In genomic region chr5:1488882-1489680, GRCh38 we compare ENCODE assay signal across 8 cellular contexts. TPM values are rescaled to one million over a fixed set of nuclear protein-coding genes. Genes with fewer than 3 reads are reported as not detected.
DNase-seq lines count a peak whose midpoint lies in the region; ATAC-seq, FAIRE-seq and TF ChIP-seq lines count a peak whose summit lies in the region.

No MANE protein-coding gene starts in this region.

- peak in 1 of 3 donors; percentile 70 for DNase-seq in CD4-positive, CD25-positive, alpha-beta regulatory T cell
- no peak for DNase-seq in GM19239 (ENCODE audit: insufficient read length, low spot score)
- DNase-seq in activated CD8-positive, alpha-beta memory T cell treated with anti-CD3 and anti-CD28 coated beads, Interleukin-2, amount 50 U/mL, for 48 hours: peak; percentile 78
- no peak for DNase-seq in posterior cingulate gyrus
- no peak for DNase-seq in effector CD4-positive, alpha-beta T cell
- no peak for DNase-seq in kidney

- FAIRE-seq in GM19239 (lab: Jason Lieb, UNC) (peak; percentile 89), kidney (lab: Jason Lieb, UNC) (no peak)

- H3K9me3 ChIP-seq in CD4-positive, CD25-positive, alpha-beta regulatory T cell (ENCODE audit: control insufficient read depth in 2 of 2, low read length in 2 of 2): no peaks in the 10 kb centered on the region
- H3K9me3 ChIP-seq in neutrophil: no peaks in the 10 kb centered on the region
- H3K9me3 ChIP-seq in kidney (ENCODE audit: control insufficient read depth in 1 of 2, low read length in 2 of 2): no peaks in the 10 kb centered on the region

- H3K27ac Mint-ChIP-seq in CD4-positive, CD25-positive, alpha-beta regulatory T cell: peak overlapping the region in 2 of 3 donors; percentile 70 to 92

- no peak overlapping the region for H3K27ac ChIP-seq in CD4-positive, CD25-positive, alpha-beta regulatory T cell (ENCODE audit: insufficient read depth, low read length, poor library complexity, severe bottlenecking)
- H3K27ac ChIP-seq in neutrophil (peak overlapping the region; percentile 99), kidney (ENCODE audit: low read depth in 2 of 2, low read length in 2 of 2) (no peak overlapping the region)

- peaks cover 36% of the 10 kb centered on the region for H3K36me3 ChIP-seq in CD4-positive, CD25-positive, alpha-beta regulatory T cell (ENCODE audit: control insufficient read depth, insufficient read depth, low read length)
- H3K36me3 ChIP-seq in neutrophil (peaks cover 87% of the 10 kb centered on the region), kidney (ENCODE audit: control insufficient read depth in 1 of 2, insufficient read depth in 2 of 2, low read length in 2 of 2) (peaks cover 2 to 5% of the 10 kb centered on the region in 2 donors)

- TF ChIP-seq CTCF in neutrophil (IDR thresholded peaks at IDR 0.05): no peak
- TF ChIP-seq CTCF in kidney (IDR thresholded peaks at IDR 0.05; ENCODE audit: borderline replicate concordance, extremely low read depth, insufficient read depth): no peak

- intact Hi-C loops in posterior cingulate gyrus (cut with DNase I): no loop called here
- intact Hi-C loops in kidney (cut with DNase I): no loop called here

- H3K4me1 ChIP-seq in CD4-positive, CD25-positive, alpha-beta regulatory T cell (ENCODE audit: control insufficient read depth, insufficient read depth, low read length, poor library complexity, severe bottlenecking): peaks cover 8% of the 10 kb centered on the region
- H3K4me1 ChIP-seq in neutrophil (ENCODE audit: control insufficient read depth in 1 of 2, insufficient read depth in 1 of 2, low read depth in 1 of 2, low read length in 1 of 2) (peaks cover 26 to 32% of the 10 kb centered on the region in 2 experiments), kidney (ENCODE audit: control insufficient read depth in 1 of 2, insufficient read depth in 1 of 2, low read depth in 1 of 2, low read length in 2 of 2) (no peaks in the 10 kb centered on the region)

- peak overlapping the region in 1 of 4 donors; percentile 12 for H3K4me3 Mint-ChIP-seq in CD4-positive, CD25-positive, alpha-beta regulatory T cell

- peaks cover 6 to 18% (median 12%) of the 10 kb centered on the region in 4 donors for H3K4me1 Mint-ChIP-seq in CD4-positive, CD25-positive, alpha-beta regulatory T cell

- ATAC-seq in CD4-positive, CD25-positive, alpha-beta regulatory T cell (ENCODE audit: low read depth in 2 of 2): peak; percentile 26 to 57
- peak; percentile 50 for ATAC-seq in HG03196 (IDR thresholded peaks at IDR 0.05; ENCODE audit: unreplicated experiment)

- no peaks in the 10 kb centered on the region for H3K27me3 Mint-ChIP-seq in CD4-positive, CD25-positive, alpha-beta regulatory T cell

- peaks cover 26% of the 10 kb centered on the region for H3K36me3 Mint-ChIP-seq in CD4-positive, CD25-positive, alpha-beta regulatory T cell

- H3K4me3 ChIP-seq in CD4-positive, CD25-positive, alpha-beta regulatory T cell (ENCODE audit: low read depth, low read length): no peak overlapping the region
- H3K4me3 ChIP-seq in neutrophil (ENCODE audit: low read depth in 1 of 2, low read length in 1 of 2) (no peak overlapping the region), kidney (ENCODE audit: low read length in 2 of 2) (no peak overlapping the region)

- H3K9ac ChIP-seq in kidney (ENCODE audit: low read length in 2 of 2): no peak overlapping the region

- no peaks in the 10 kb centered on the region for H3K9me3 Mint-ChIP-seq in CD4-positive, CD25-positive, alpha-beta regulatory T cell

- no peaks in the 10 kb centered on the region for H3K27me3 ChIP-seq in CD4-positive, CD25-positive, alpha-beta regulatory T cell (ENCODE audit: control insufficient read depth, insufficient read depth, low read length)
- H3K27me3 ChIP-seq in neutrophil: no peaks in the 10 kb centered on the region

RNA-seq across cellular contexts. Expression of gene LPCAT1, which starts 34.7 kb away (rescaled TPM):
- total RNA-seq in CD4-positive, CD25-positive, alpha-beta regulatory T cell: 34.7 TPM
- 10 to 100 TPM; 21.4 to 29.6 (median 24.2) TPM for polyA plus RNA-seq in CD4-positive, CD25-positive, alpha-beta regulatory T cell
- 46.5 TPM for total RNA-seq in kidney
- 22.2 TPM for polyA plus RNA-seq in kidney (ENCODE audit: insufficient read depth, low read depth, low replicate concordance)

RNA-seq across cellular contexts. Expression of gene SLC6A3, which starts 43.8 kb away (rescaled TPM):
- total RNA-seq in CD4-positive, CD25-positive, alpha-beta regulatory T cell: not detected
- under 1 TPM in 1 of 4 donors, not detected in 3; 0.27 TPM for polyA plus RNA-seq in CD4-positive, CD25-positive, alpha-beta regulatory T cell
- total RNA-seq in kidney: 0.54 TPM
- 0.09 TPM for polyA plus RNA-seq in kidney (ENCODE audit: insufficient read depth, low read depth, low replicate concordance)
